1 cellular context compared by ENCODE assay signal in genomic region chr1:70429219-70429618, GRCh38.
TF ChIP-seq lines count a peak whose summit lies in the region.

No MANE protein-coding gene starts in this region.

TF ChIP-seq in K562, 482 proteins besides CTCF, POLR2A, EP300 and RAD21:
- no peak for TF ChIP-seq GTF2B (IDR thresholded peaks at IDR 0.05; ENCODE audit: extremely low read depth, insufficient read length)
- TF ChIP-seq ZNF316 (IDR thresholded peaks at IDR 0.05), result peak; percentile 77
- TF ChIP-seq MAFG (tag; conservative IDR thresholded peaks at IDR 0.05), result 0 out of 2 replicates have a peak, but pooled peaks have one; percentile 28
- no peak for TF ChIP-seq DLX4 (CRISPR knock-in tag; IDR thresholded peaks at IDR 0.05)
- TF ChIP-seq ZNF408 (CRISPR knock-in tag; IDR thresholded peaks at IDR 0.05; ENCODE audit: low read depth), result no peak
- TF ChIP-seq MAFF (IDR thresholded peaks at IDR 0.05; ENCODE audit: low read length), result peak; percentile 21; the same call in 1 of the 2 replicates
- TF ChIP-seq C11orf30 (IDR thresholded peaks at IDR 0.05; ENCODE audit: low read depth), result peak; percentile 52
- TF ChIP-seq MEIS2 (IDR thresholded peaks at IDR 0.05; ENCODE audit: partially characterized antibody), result peak; percentile 23
